ENCODE assay signal across 11 cellular contexts in genomic region chr22:50309601-50309991, GRCh38. TPM values are rescaled to one million over a fixed set of nuclear protein-coding genes. Genes with fewer than 3 reads are reported as not detected.
DNase-seq lines count a peak whose midpoint lies in the region; ATAC-seq and TF ChIP-seq lines count a peak whose summit lies in the region.
"Had no signal": no experiment of that assay in that cellular context is flagged by ENCODE, and none has a peak within 500 bp of the region (broad histone marks: within the 10 kb centered on the region; RNA-seq: fewer than 3 reads in every experiment).

No MANE protein-coding gene starts in this region.

- H3K27me3 Mint-ChIP-seq in stimulated activated memory B cell treated with anti-CD40 and anti-IgM and Interleukin-4, amounts not matched to agents 10 μg/mL and 1 μg/mL and 100 μg/mL, for 72 hours: peaks cover 8% of the 10 kb centered on the region

- H3K9me2 ChIP-seq in Loucy (replicated peaks; ENCODE audit: low read depth, low read length): no peaks in the 10 kb centered on the region
- no peaks in the 10 kb centered on the region for H3K9me2 ChIP-seq in Karpas-422 (replicated peaks; ENCODE audit: insufficient read depth, low read length)

- H3K27me3 ChIP-seq in Loucy (ENCODE audit: insufficient read depth, low read length, poor library complexity, severe bottlenecking) (no peaks in the 10 kb centered on the region), esophagus squamous epithelium (no peaks in the 10 kb centered on the region), Karpas-422 (ENCODE audit: low read length) (no peaks in the 10 kb centered on the region)

- intact Hi-C loops in esophagus squamous epithelium (cut with DNase I): no loop called here

- H3K36me3 Mint-ChIP-seq in stimulated activated memory B cell treated with anti-CD40 and anti-IgM and Interleukin-4, amounts not matched to agents 10 μg/mL and 1 μg/mL and 100 μg/mL, for 72 hours: no peaks in the 10 kb centered on the region

- H3K4me1 Mint-ChIP-seq in stimulated activated memory B cell treated with anti-CD40 and anti-IgM and Interleukin-4, amounts not matched to agents 10 μg/mL and 1 μg/mL and 100 μg/mL, for 72 hours: peaks cover 46% of the 10 kb centered on the region

- peak overlapping the region; percentile 67 for H3K4me2 ChIP-seq in Loucy (ENCODE audit: low read depth, low read length, poor library complexity, severe bottlenecking)
- no peak overlapping the region for H3K4me2 ChIP-seq in Karpas-422 (ENCODE audit: low read depth, low read length, poor library complexity, severe bottlenecking)

- H3K79me2 ChIP-seq in Loucy (ENCODE audit: insufficient read depth, low read length): peaks cover 26% of the 10 kb centered on the region
- no peaks in the 10 kb centered on the region for H3K79me2 ChIP-seq in Karpas-422 (ENCODE audit: low read length)

- no peak overlapping the region for H3K4me3 ChIP-seq in Loucy (ENCODE audit: low read length, poor library complexity, severe bottlenecking)
- no peak overlapping the region for H3K4me3 ChIP-seq in esophagus squamous epithelium
- H3K4me3 ChIP-seq in Karpas-422 (ENCODE audit: low read length): no peak overlapping the region

- H3K9me3 Mint-ChIP-seq in stimulated activated memory B cell treated with anti-CD40 and anti-IgM and Interleukin-4, amounts not matched to agents 10 μg/mL and 1 μg/mL and 100 μg/mL, for 72 hours: no peaks in the 10 kb centered on the region
- H3K9me3 Mint-ChIP-seq: nephron progenitor cell had no signal

- 83% methylated on average over 7 of the region's 7 CpGs; no CpG with 5 or more reads in 1 of the 2 donors for WGBS in esophagus squamous epithelium, 2 donors

- TF ChIP-seq POLR2A in esophagus squamous epithelium (IDR thresholded peaks at IDR 0.05): no peak

- TF ChIP-seq CTCF in Loucy (conservative IDR thresholded peaks at IDR 0.05; ENCODE audit: low read length) (no peak), esophagus squamous epithelium (IDR thresholded peaks at IDR 0.05) (no peak), GM20000 (IDR thresholded peaks at IDR 0.05; ENCODE audit: extremely low read depth, missing control alignments) (no peak)

- H2AFZ ChIP-seq in Loucy (ENCODE audit: low read length): no peak overlapping the region
- no peak overlapping the region for H2AFZ ChIP-seq in Karpas-422 (ENCODE audit: low read length)

- no peaks in the 10 kb centered on the region for H3K9me3 ChIP-seq in Loucy (ENCODE audit: insufficient read depth, low read depth, low read length)
- no peaks in the 10 kb centered on the region for H3K9me3 ChIP-seq in esophagus squamous epithelium
- H3K9me3 ChIP-seq in Karpas-422 (ENCODE audit: low read length): no peaks in the 10 kb centered on the region

- DNase-seq in esophagus squamous epithelium (lab: John Stamatoyannopoulos, UW): no peak
- DNase-seq in Karpas-422: no peak
- DNase-seq in GM20000 (ENCODE audit: low spot score): no peak
- DNase-seq: foreskin melanocyte; NCI-H1092; NCI-H524; nephron progenitor cell; stimulated activated CD4-positive, alpha-beta T cell treated with anti-CD3 and anti-CD28 coated beads, Interleukin-12 subunit alpha, Interleukin-12 subunit beta, amount 100 ng/mL, for 4 hours had no signal

- H3K36me3 ChIP-seq in Loucy (ENCODE audit: insufficient read depth, low read length) (no peaks in the 10 kb centered on the region), esophagus squamous epithelium (no peaks in the 10 kb centered on the region), Karpas-422 (ENCODE audit: insufficient read depth, low read length) (no peaks in the 10 kb centered on the region)

- H3K9ac ChIP-seq in Loucy (ENCODE audit: low read depth, low read length, poor library complexity, severe bottlenecking) (peak overlapping the region; percentile 34), Karpas-422 (ENCODE audit: low read length) (no peak overlapping the region)

- peaks cover 7% of the 10 kb centered on the region for H4K20me1 ChIP-seq in Loucy (ENCODE audit: insufficient read depth, low read length, poor library complexity, severe bottlenecking)
- peaks cover 15% of the 10 kb centered on the region; the same call in 1 of the 2 replicates for H4K20me1 ChIP-seq in Karpas-422 (ENCODE audit: insufficient read depth, low read depth, low read length)

- H3F3A ChIP-seq in Loucy (ENCODE audit: low read depth): 0 out of 2 replicates have a peak, but pooled peaks cover 5% of the 10 kb centered on the region

- no peak for ATAC-seq in stimulated activated memory B cell treated with anti-CD40 and anti-IgM and Interleukin-4, amounts not matched to agents 10 μg/mL and 1 μg/mL and 100 μg/mL, for 72 hours
- no peak for ATAC-seq in HG03442 (IDR thresholded peaks at IDR 0.05; ENCODE audit: unreplicated experiment)

- H3K4me3 Mint-ChIP-seq in stimulated activated memory B cell treated with anti-CD40 and anti-IgM and Interleukin-4, amounts not matched to agents 10 μg/mL and 1 μg/mL and 100 μg/mL, for 72 hours: no peak overlapping the region

- peaks cover 64% of the 10 kb centered on the region for H3K4me1 ChIP-seq in Loucy (ENCODE audit: insufficient read depth, low read length, poor library complexity, severe bottlenecking)
- peaks cover 21 to 58% (median 34%) of the 10 kb centered on the region in 3 donors for H3K4me1 ChIP-seq in esophagus squamous epithelium
- peaks cover 55% of the 10 kb centered on the region for H3K4me1 ChIP-seq in Karpas-422 (ENCODE audit: low read length)

- H3K27ac ChIP-seq in esophagus squamous epithelium (peak overlapping the region; percentile 81 to 94 (median 88)), Karpas-422 (ENCODE audit: low read length) (no peak overlapping the region)

- H3K27ac Mint-ChIP-seq in stimulated activated memory B cell treated with anti-CD40 and anti-IgM and Interleukin-4, amounts not matched to agents 10 μg/mL and 1 μg/mL and 100 μg/mL, for 72 hours: peak overlapping the region; percentile 26

RNA-seq across cellular contexts. Expression of gene PLXNB2, which starts 2.1 kb away (rescaled TPM):
- 100 to 1,000 TPM in 3 of 4 donors, 10 to 100 TPM in 1; 80.9 to 231 (median 129) TPM for total RNA-seq in esophagus squamous epithelium
- 2.6 and 7.8 TPM in 2 replicates for total RNA-seq in Karpas-422 (2014; rRNA removed; shearing (Covaris generic); ENCODE audit: low replicate concordance)

RNA-seq across cellular contexts. Expression of gene DENND6B, which starts 17.2 kb away (rescaled TPM):
- total RNA-seq in esophagus squamous epithelium: 1 to 10 TPM in 3 of 4 donors, under 1 TPM in 1; 0.88 to 3.6 (median 2.9) TPM
- total RNA-seq in Karpas-422 (2014; rRNA removed; shearing (Covaris generic); ENCODE audit: low replicate concordance): 0.90 and 2.7 TPM in 2 replicates

RNA-seq across cellular contexts. Expression of gene PPP6R2, which starts 33.5 kb away (rescaled TPM):
- 10 to 100 TPM; 35.6 to 50.8 (median 45.6) TPM for total RNA-seq in esophagus squamous epithelium
- 32.9 and 78.0 TPM in 2 replicates for total RNA-seq in Karpas-422 (2014; rRNA removed; shearing (Covaris generic); ENCODE audit: low replicate concordance)

RNA-seq across cellular contexts. Expression of gene MAPK11, which starts 39.4 kb away (rescaled TPM):
- 1 to 10 TPM; 2.4 to 5.7 (median 3.5) TPM for total RNA-seq in esophagus squamous epithelium
- 6.4 and 15.8 TPM in 2 replicates for total RNA-seq in Karpas-422 (2014; rRNA removed; shearing (Covaris generic); ENCODE audit: low replicate concordance)

RNA-seq across cellular contexts. Expression of gene MAPK12, which starts 48.1 kb away (rescaled TPM):
- total RNA-seq in esophagus squamous epithelium: 1 to 10 TPM in 3 of 4 donors, under 1 TPM in 1; 0.19 to 6.9 (median 2.3) TPM
- 45.4 and 110 TPM in 2 replicates for total RNA-seq in Karpas-422 (2014; rRNA removed; shearing (Covaris generic); ENCODE audit: low replicate concordance)
